Comparison of ENCODE assay signal across 26 cellular contexts in the genomic region with DNA sequence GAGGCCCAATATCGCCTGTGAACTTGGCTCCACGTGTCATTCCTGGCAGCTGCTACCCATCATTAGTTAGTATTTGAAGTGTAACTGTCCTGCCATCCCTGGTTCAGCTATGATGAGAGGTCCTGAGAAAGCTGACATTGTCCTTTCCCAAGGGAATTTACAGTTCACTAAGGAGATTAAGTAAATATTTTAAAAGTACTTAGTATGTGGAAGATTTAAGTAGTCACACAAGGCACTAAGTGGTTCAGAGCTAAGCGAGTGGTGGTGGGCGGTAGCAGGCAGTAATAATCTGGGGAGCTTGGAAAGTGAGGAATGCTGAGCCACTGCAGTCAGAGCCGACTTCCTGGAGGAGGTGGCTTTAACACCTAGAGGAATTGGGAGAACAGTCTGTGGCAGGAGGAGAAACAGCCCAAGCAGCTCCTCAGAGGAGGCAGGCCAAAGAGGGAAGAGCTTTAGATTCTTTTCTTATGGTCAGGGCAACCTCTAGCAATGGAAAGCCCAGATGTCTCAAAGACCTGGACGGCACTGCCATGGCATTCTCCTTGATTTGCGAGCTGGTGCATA.
"Had no signal": no experiment of that assay in that cellular context is flagged by ENCODE, and none has a peak within 500 bp of the region (broad histone marks: within the 10 kb centered on the region; RNA-seq: fewer than 3 reads in every experiment).

No MANE protein-coding gene starts in this region.

- H3K9me3 Mint-ChIP-seq: activated CD4-positive, alpha-beta memory T cell treated with anti-CD3 and anti-CD28 coated beads, Interleukin-2, amount 10 ng/mL, durations not matched to agents 7 days and 5 days; activated naive CD8-positive, alpha-beta T cell treated with anti-CD3 and anti-CD28 coated beads, Interleukin-2, amount 10 ng/mL, durations not matched to agents 7 days and 5 days; activated T-helper 2 cell treated with anti-CD3 and anti-CD28 coated beads, Interferon-gamma antibody, Interleukin-2, Interleukin-4, amounts not matched to agents 10 μg/mL and 5 μg/mL and 100 μg/mL, durations not matched to agents 14 hours and 24 hours and 36 hours had no signal

- H3K9me3 ChIP-seq: adrenal gland, breast epithelium, Peyer's patch, SJCRH30, SK-N-SH had no signal

- H3K4me1 ChIP-seq: adrenal gland, breast epithelium, Peyer's patch, SJCRH30 had no signal

- H3K27me3 ChIP-seq: adrenal gland, breast epithelium, Peyer's patch, SJCRH30 had no signal

- H3K9ac ChIP-seq: SK-N-SH had no signal

- H3K4me3 Mint-ChIP-seq: activated CD4-positive, alpha-beta memory T cell treated with anti-CD3 and anti-CD28 coated beads, Interleukin-2, amount 10 ng/mL, durations not matched to agents 7 days and 5 days; activated CD4-positive, alpha-beta T cell treated with anti-CD3 and anti-CD28 coated beads for 36 hours; activated naive CD8-positive, alpha-beta T cell treated with anti-CD3 and anti-CD28 coated beads, Interleukin-2, amount 10 ng/mL, durations not matched to agents 7 days and 5 days; activated T-cell treated with anti-CD3 and anti-CD28 coated beads, Interleukin-2, amount 50 U/mL, for 72 hours had no signal

- H3K36me3 ChIP-seq: adrenal gland, breast epithelium, Peyer's patch, SJCRH30 had no signal

- DNase-seq: activated CD4-positive, alpha-beta memory T cell treated with anti-CD3 and anti-CD28 coated beads, Interleukin-2, amount 10 ng/mL, durations not matched to agents 7 days and 5 days; activated CD4-positive, alpha-beta T cell treated with anti-CD3 and anti-CD28 coated beads for 36 hours; activated CD4-positive, alpha-beta T cell treated with anti-CD3 and anti-CD28 coated beads, Interleukin-2, amount 50 U/mL, for 1 hour; activated naive CD4-positive, alpha-beta T cell treated with anti-CD3 and anti-CD28 coated beads, Interleukin-2, amount 50 U/mL, for 16 hours; activated naive CD8-positive, alpha-beta T cell treated with anti-CD3 and anti-CD28 coated beads, Interleukin-2, amount 10 ng/mL, durations not matched to agents 7 days and 5 days; activated T-cell treated with anti-CD3 and anti-CD28 coated beads, Interleukin-2, amount 50 U/mL, for 72 hours; adrenal gland; anterior cingulate cortex; caudate nucleus; Kasumi-1; KBM-7; NCI-H1105 treated with DMSO at 0.1 percent for 48 hours; NCI-H1436 treated with DMSO at 0.1 percent for 48 hours; NCI-H1930; NCI-H2107; NCI-H510A treated with DMSO at 0.1 percent for 48 hours; NK-92 treated with Interleukin-12 subunit alpha and Interleukin-12 subunit beta, amount 100 ng/mL, for 24 hours; Peyer's patch; Right ventricle myocardium superior; SJCRH30; SK-N-SH; T-helper 1 cell had no signal

- H3K27ac ChIP-seq: adrenal gland, breast epithelium, Peyer's patch, RWPE1, SJCRH30, VCaP had no signal

- H3K4me1 Mint-ChIP-seq: activated CD4-positive, alpha-beta memory T cell treated with anti-CD3 and anti-CD28 coated beads, Interleukin-2, amount 10 ng/mL, durations not matched to agents 7 days and 5 days; activated CD4-positive, alpha-beta T cell treated with anti-CD3 and anti-CD28 coated beads for 36 hours; activated naive CD8-positive, alpha-beta T cell treated with anti-CD3 and anti-CD28 coated beads, Interleukin-2, amount 10 ng/mL, durations not matched to agents 7 days and 5 days had no signal

- H3K27me3 Mint-ChIP-seq: activated CD4-positive, alpha-beta memory T cell treated with anti-CD3 and anti-CD28 coated beads, Interleukin-2, amount 10 ng/mL, durations not matched to agents 7 days and 5 days; activated CD4-positive, alpha-beta T cell treated with anti-CD3 and anti-CD28 coated beads for 36 hours; activated naive CD8-positive, alpha-beta T cell treated with anti-CD3 and anti-CD28 coated beads, Interleukin-2, amount 10 ng/mL, durations not matched to agents 7 days and 5 days had no signal

- H3K36me3 Mint-ChIP-seq: activated naive CD8-positive, alpha-beta T cell treated with anti-CD3 and anti-CD28 coated beads, Interleukin-2, amount 10 ng/mL, durations not matched to agents 7 days and 5 days had no signal

- H3K27ac Mint-ChIP-seq: activated CD4-positive, alpha-beta memory T cell treated with anti-CD3 and anti-CD28 coated beads, Interleukin-2, amount 10 ng/mL, durations not matched to agents 7 days and 5 days; activated CD4-positive, alpha-beta T cell treated with anti-CD3 and anti-CD28 coated beads for 36 hours; activated naive CD8-positive, alpha-beta T cell treated with anti-CD3 and anti-CD28 coated beads, Interleukin-2, amount 10 ng/mL, durations not matched to agents 7 days and 5 days; activated T-cell treated with anti-CD3 and anti-CD28 coated beads, Interleukin-2, amount 50 U/mL, for 72 hours; activated T-helper 2 cell treated with anti-CD3 and anti-CD28 coated beads, Interferon-gamma antibody, Interleukin-2, Interleukin-4, amounts not matched to agents 10 μg/mL and 5 μg/mL and 100 μg/mL, durations not matched to agents 14 hours and 24 hours and 36 hours had no signal

- H3K4me3 ChIP-seq: adrenal gland, breast epithelium, Peyer's patch, SJCRH30 had no signal

- H3K4me2 ChIP-seq: SK-N-SH had no signal

- ATAC-seq: activated CD4-positive, alpha-beta T cell treated with anti-CD3 and anti-CD28 coated beads for 36 hours; activated T-cell treated with anti-CD3 and anti-CD28 coated beads, Interleukin-2, amount 50 U/mL, for 72 hours had no signal
